ENCODE assay signal across 2 cellular contexts in genomic region chr2:170360546-170361358, GRCh38.
TF ChIP-seq lines count a peak whose summit lies in the region.

No MANE protein-coding gene starts in this region.

TF ChIP-seq in A549, 52 proteins besides CTCF, POLR2A, EP300 and RAD21 (continued from another document):
- TF ChIP-seq MAZ (IDR thresholded peaks at IDR 0.05; ENCODE audit: borderline replicate concordance, low read depth, low read length) (no peak), PHF8 (IDR thresholded peaks at IDR 0.05; ENCODE audit: borderline replicate concordance, low read depth) (no peak), CEBPB (IDR thresholded peaks at IDR 0.05) (no peak), KDM5A (IDR thresholded peaks at IDR 0.05) (no peak), MAFK (IDR thresholded peaks at IDR 0.05; ENCODE audit: partially characterized antibody) (no peak), MYC (IDR thresholded peaks at IDR 0.05; ENCODE audit: borderline replicate concordance, low read length) (no peak)
TF ChIP-seq in A549: peak in this region for 0.

TF ChIP-seq in GM23338, 12 proteins besides CTCF, POLR2A, EP300 and RAD21 (continued from another document):
- TF ChIP-seq ZNF462 (CRISPR knock-in tag; IDR thresholded peaks at IDR 0.05), result no peak
TF ChIP-seq in GM23338: peak in this region for 0.
